Comparison of ENCODE assay signal across 11 cellular contexts in genomic region chr10:101238732-101239105, GRCh38. TPM values are rescaled to one million over a fixed set of nuclear protein-coding genes. Genes with fewer than 3 reads are reported as not detected.
DNase-seq lines count a peak whose midpoint lies in the region; ATAC-seq, FAIRE-seq and TF ChIP-seq lines count a peak whose summit lies in the region.
"Had no signal": no experiment of that assay in that cellular context is flagged by ENCODE, and none has a peak within 500 bp of the region (broad histone marks: within the 10 kb centered on the region; RNA-seq: fewer than 3 reads in every experiment).

No MANE protein-coding gene starts in this region.

- H3K27ac ChIP-seq in brain microvascular endothelial cell (no peak overlapping the region), left lung (no peak overlapping the region)

- in situ Hi-C loops in brain microvascular endothelial cell (cut with HindIII; ENCODE audit: low pct_ligation_motif_present, low sequenced_read_pairs) = no loop called here

- H3K27me3 ChIP-seq in brain microvascular endothelial cell (replicated peaks) (peaks cover 87% of the 10 kb centered on the region), left lung (peaks cover 60 to 91% of the 10 kb centered on the region in 2 donors)

- peaks cover 0 to 12% of the 10 kb centered on the region in 2 donors for H3K4me1 ChIP-seq in left lung

- no peak for FAIRE-seq in RCC 7860 (lab: Jason Lieb, UNC)

- intact Hi-C loops in left lung (cut with DNase I) = no loop called here

- DNase-seq in AG09319 (ENCODE audit: extremely low read depth, low read depth) (no peak), HCEC 1CT (peak; percentile 44), brain microvascular endothelial cell (no peak), left lung (no peak), globus pallidus (ENCODE audit: low spot score) (no peak), NCI-H748 treated with DMSO at 0.1 percent for 48 hours (lab: John Stamatoyannopoulos, UW) (no peak), RCC 7860 (ENCODE audit: low spot score) (no peak), NCI-H345 (lab: John Stamatoyannopoulos, UW) (no peak)
- DNase-seq: DND-41; stimulated activated naive B cell treated with anti-CD40 and anti-IgM and Interleukin-4, amounts not matched to agents 10 μg/mL and 1 μg/mL and 100 μg/mL, for 72 hours had no signal

- no peaks in the 10 kb centered on the region for H3K9me3 ChIP-seq in left lung

- ATAC-seq in left lung = peak; percentile 49

- TF ChIP-seq CTCF in AG09319 (IDR thresholded peaks at IDR 0.05; ENCODE audit: low read depth, low read length) = peak; percentile 29
- TF ChIP-seq CTCF in brain microvascular endothelial cell (IDR thresholded peaks at IDR 0.05; ENCODE audit: low read depth, low read length, missing control alignments) = peak; percentile 67
- TF ChIP-seq CTCF in left lung (IDR thresholded peaks at IDR 0.05) = peak; percentile 39 to 41

- H3K36me3 ChIP-seq in brain microvascular endothelial cell (replicated peaks) (no peaks in the 10 kb centered on the region), left lung (no peaks in the 10 kb centered on the region)

- no peak overlapping the region for H3K4me3 ChIP-seq in brain microvascular endothelial cell (ENCODE audit: low read depth, low read length)
- no peak overlapping the region for H3K4me3 ChIP-seq in left lung

RNA-seq across cellular contexts. Expression of gene LBX1, which starts 9.5 kb away (rescaled TPM):
- total RNA-seq in left lung = under 1 TPM; 0.18 to 0.47 TPM
- total RNA-seq: right cardiac atrium had no signal
